Comparison of ENCODE assay signal across 1 cellular context in the genomic region with DNA sequence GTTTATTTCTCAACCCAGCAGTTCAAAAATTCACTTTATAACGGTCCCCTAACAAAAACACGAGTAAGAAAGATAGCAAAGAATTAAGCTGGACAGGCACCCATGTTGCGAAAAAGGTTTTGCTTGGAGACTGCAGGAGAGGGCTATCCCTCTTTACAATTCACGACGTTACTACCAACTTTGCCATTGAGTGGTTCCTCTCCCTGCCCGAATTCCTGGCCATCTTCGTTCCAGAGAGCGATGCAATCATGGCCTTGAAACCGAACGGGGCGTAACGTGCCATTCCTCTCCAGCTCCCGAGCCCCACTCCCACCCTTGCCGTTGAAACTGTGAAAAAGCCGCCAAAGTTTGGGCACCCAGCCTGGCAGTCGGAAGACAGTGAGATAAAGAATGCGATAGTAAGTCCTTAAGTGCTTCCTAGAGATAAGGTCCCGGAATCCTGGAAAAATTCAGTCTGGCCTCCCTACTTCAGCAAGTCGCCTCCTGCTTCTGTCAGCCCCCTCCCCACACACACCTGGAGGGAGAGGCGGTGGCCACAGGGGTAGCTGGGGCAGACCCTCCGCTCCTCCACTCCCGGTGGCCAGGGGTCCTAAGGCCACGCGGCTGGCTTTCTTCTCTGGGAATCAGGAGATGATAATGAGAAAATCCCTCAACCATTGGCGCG.
TF ChIP-seq lines count a peak whose summit lies in the region.

No MANE protein-coding gene starts in this region.

TF ChIP-seq in HepG2, 621 proteins besides CTCF, POLR2A, EP300 and RAD21 (continued from another document):
- TF ChIP-seq ZNF350 (CRISPR knock-in tag; IDR thresholded peaks at IDR 0.05; ENCODE audit: borderline replicate concordance, low read depth) (no peak), ZNF256 (CRISPR knock-in tag; conservative IDR thresholded peaks at IDR 0.05) (no peak), ZNF234 (CRISPR knock-in tag; conservative IDR thresholded peaks at IDR 0.05) (no peak), KDM1A (CRISPR knock-in tag; IDR thresholded peaks at IDR 0.05) (no peak), GABPB1 (CRISPR knock-in tag; IDR thresholded peaks at IDR 0.05) (no peak), ERF (CRISPR knock-in tag; IDR thresholded peaks at IDR 0.05) (no peak), MEIS2 (CRISPR knock-in tag; IDR thresholded peaks at IDR 0.05) (no peak), HIVEP1 (CRISPR knock-in tag; IDR thresholded peaks at IDR 0.05) (no peak)
